Comparison of ENCODE assay signal across 31 cellular contexts in genomic region chr1:167239257-167239656, GRCh38.
"Had no signal": no experiment of that assay in that cellular context is flagged by ENCODE, and none has a peak within 500 bp of the region (broad histone marks: within the 10 kb centered on the region; RNA-seq: fewer than 3 reads in every experiment).

No MANE protein-coding gene starts in this region.

- ATAC-seq: natural killer cell; psoas muscle; right cardiac atrium; sciatic nerve; stimulated activated memory B cell treated with anti-CD40 and anti-IgM and Interleukin-4, amounts not matched to agents 10 μg/mL and 1 μg/mL and 100 μg/mL, for 72 hours; stimulated activated naive CD8-positive, alpha-beta T cell treated with anti-CD3 and anti-CD28 coated beads, Interleukin-15, amount 100 ng/mL, for 72 hours; stimulated activated naive CD8-positive, alpha-beta T cell treated with anti-CD3 and anti-CD28 coated beads, Interleukin-15, Interleukin-2, amounts not matched to agents 100 U/mL and 50 U/mL, for 24 hours had no signal

- H3K27ac Mint-ChIP-seq: natural killer cell; nephron; neural progenitor cell; progenitor cell of endocrine pancreas; stimulated activated memory B cell treated with anti-CD40 and anti-IgM and Interleukin-4, amounts not matched to agents 10 μg/mL and 1 μg/mL and 100 μg/mL, for 72 hours; stimulated activated naive CD8-positive, alpha-beta T cell treated with anti-CD3 and anti-CD28 coated beads, Interleukin-15, amount 100 ng/mL, for 72 hours had no signal

- H3K27me3 ChIP-seq: neural progenitor cell, ovary, spleen, suprapubic skin, testis, tibial artery, transverse colon, upper lobe of left lung, vagina had no signal

- H3K4me3 ChIP-seq: neural progenitor cell, ovary, psoas muscle, skin epidermis, smooth muscle cell, spleen, suprapubic skin, testis, tibial artery, transverse colon, upper lobe of left lung, vagina had no signal

- FAIRE-seq: urothelium cell line had no signal

- H3K36me3 ChIP-seq: neural progenitor cell, ovary, suprapubic skin, tibial artery, transverse colon, upper lobe of left lung, vagina had no signal

- H3K36me3 Mint-ChIP-seq: natural killer cell had no signal

- H3K27ac ChIP-seq: neural progenitor cell, ovary, parathyroid adenoma, psoas muscle, skin epidermis, spleen, suprapubic skin, testis, tibial artery, transverse colon, upper lobe of left lung, vagina had no signal

- H3K27me3 Mint-ChIP-seq: progenitor cell of endocrine pancreas; stimulated activated memory B cell treated with anti-CD40 and anti-IgM and Interleukin-4, amounts not matched to agents 10 μg/mL and 1 μg/mL and 100 μg/mL, for 72 hours; stimulated activated naive CD8-positive, alpha-beta T cell treated with anti-CD3 and anti-CD28 coated beads, Interleukin-15, amount 100 ng/mL, for 72 hours had no signal

- H3K4me1 ChIP-seq: testis had no signal

- DNase-seq: natural killer cell; occipital lobe; ovary; posterior cingulate gyrus; psoas muscle; right cardiac atrium; spleen; stimulated activated CD4-positive, alpha-beta T cell treated with anti-CD3 and anti-CD28 coated beads, Interleukin-12 subunit alpha, Interleukin-12 subunit beta, amount 100 ng/mL, for 4 hours; stimulated activated CD4-positive, alpha-beta T cell treated with anti-CD3 and anti-CD28 coated beads, Interleukin-1b, Interleukin-23, amount 100 ng/mL, for 48 hours; stimulated activated CD4-positive, alpha-beta T cell treated with anti-CD3 and anti-CD28 coated beads, Interleukin-4, amount 100 ng/mL, for 1 hour; stimulated activated CD4-positive, alpha-beta T cell treated with anti-CD3 and anti-CD28 coated beads, Interleukin-4, amount 100 ng/mL, for 4 hours; stimulated activated CD8-positive, alpha-beta memory T cell treated with anti-CD3 and anti-CD28 coated beads, Interleukin-4, amount 100 ng/mL, for 48 hours; stimulated activated naive CD4-positive, alpha-beta T cell; stimulated activated naive CD8-positive, alpha-beta T cell treated with anti-CD3 and anti-CD28 coated beads, Interleukin-15, amount 100 ng/mL, for 72 hours; stimulated activated naive CD8-positive, alpha-beta T cell treated with anti-CD3 and anti-CD28 coated beads, Interleukin-15, Interleukin-2, amounts not matched to agents 100 U/mL and 50 U/mL, for 24 hours; substantia nigra; testis; tibial artery; transverse colon; upper lobe of left lung had no signal

- H3K9ac ChIP-seq: neural progenitor cell, parathyroid adenoma had no signal

- H3K4me3 Mint-ChIP-seq: natural killer cell; nephron; neural progenitor cell; stimulated activated memory B cell treated with anti-CD40 and anti-IgM and Interleukin-4, amounts not matched to agents 10 μg/mL and 1 μg/mL and 100 μg/mL, for 72 hours; stimulated activated naive CD8-positive, alpha-beta T cell treated with anti-CD3 and anti-CD28 coated beads, Interleukin-15, amount 100 ng/mL, for 72 hours had no signal

- H3K9me3 ChIP-seq: ovary, psoas muscle, suprapubic skin, testis, tibial artery, transverse colon, vagina had no signal
